In genomic region chr4:37699874-37700481, GRCh38 we compare ENCODE assay signal across 20 cellular contexts. TPM values are rescaled to one million over a fixed set of nuclear protein-coding genes. Genes with fewer than 3 reads are reported as not detected.
A peak's percentile ranks its signal among the peaks of the same experiment; 100 is the strongest.
DNase-seq lines count a peak whose midpoint lies in the region; ATAC-seq, FAIRE-seq and TF ChIP-seq lines count a peak whose summit lies in the region.
"Had no signal": no experiment of that assay in that cellular context is flagged by ENCODE, and none has a peak within 500 bp of the region (broad histone marks: within the 10 kb centered on the region; RNA-seq: fewer than 3 reads in every experiment).

No MANE protein-coding gene starts in this region.

- TF ChIP-seq CTCF in pancreas (IDR thresholded peaks at IDR 0.05), result no peak
- no peak for TF ChIP-seq CTCF in type B pancreatic cell (conservative IDR thresholded peaks at IDR 0.05)
- TF ChIP-seq CTCF in kidney (IDR thresholded peaks at IDR 0.05; ENCODE audit: borderline replicate concordance, extremely low read depth, insufficient read depth), result no peak

- no peak overlapping the region for H3K4me3 Mint-ChIP-seq in type B pancreatic cell
- H3K4me3 Mint-ChIP-seq: CD8-positive, alpha-beta memory T cell had no signal

- H3K9me3 Mint-ChIP-seq in type B pancreatic cell, result peaks cover 5% of the 10 kb centered on the region
- H3K9me3 Mint-ChIP-seq: CD4-positive, CD25-positive, alpha-beta regulatory T cell; CD8-positive, alpha-beta memory T cell had no signal

- peaks cover 19% of the 10 kb centered on the region for H3K4me1 Mint-ChIP-seq in type B pancreatic cell (ENCODE audit: unreplicated experiment)
- H3K4me1 Mint-ChIP-seq: CD4-positive, CD25-positive, alpha-beta regulatory T cell; CD8-positive, alpha-beta memory T cell had no signal

- H3K27me3 ChIP-seq in endocrine pancreas (ENCODE audit: control insufficient read depth, insufficient read depth, low read length) (no peaks in the 10 kb centered on the region), pancreas (no peaks in the 10 kb centered on the region)
- H3K27me3 ChIP-seq: BE2C had no signal

- FAIRE-seq in pancreas (lab: Jason Lieb, UNC), result no peak
- no peak for FAIRE-seq in kidney (lab: Jason Lieb, UNC)
- FAIRE-seq: A204.1, G401.6, GM12891, GM19239 had no signal

- peak overlapping the region; percentile 15 for H3K4me3 ChIP-seq in endocrine pancreas (ENCODE audit: control insufficient read depth, insufficient read depth, low read length)
- no peak overlapping the region for H3K4me3 ChIP-seq in pancreas
- no peak overlapping the region for H3K4me3 ChIP-seq in kidney (ENCODE audit: low read length in 2 of 2)
- H3K4me3 ChIP-seq: GM23248, HAP-1 had no signal

- H3K27ac ChIP-seq in pancreas (no peak overlapping the region), kidney (ENCODE audit: low read depth in 2 of 2, low read length in 2 of 2) (no peak overlapping the region)
- H3K27ac ChIP-seq: GM23248 had no signal

- no peaks in the 10 kb centered on the region for H3K36me3 ChIP-seq in endocrine pancreas (ENCODE audit: control insufficient read depth, insufficient read depth, low read length)
- no peaks in the 10 kb centered on the region for H3K36me3 ChIP-seq in pancreas
- H3K36me3 ChIP-seq in kidney (ENCODE audit: control insufficient read depth in 1 of 2, insufficient read depth in 2 of 2, low read length in 2 of 2), result no peaks in the 10 kb centered on the region
- H3K36me3 ChIP-seq: BE2C, HAP-1 had no signal

- H3K27ac Mint-ChIP-seq in type B pancreatic cell, result peak overlapping the region; percentile 13
- H3K27ac Mint-ChIP-seq: CD4-positive, CD25-positive, alpha-beta regulatory T cell had no signal

- WGBS in pancreas, 2 donors, result 23 to 29% methylated on average over 5 of the region's 5 CpGs

- H3K9me3 ChIP-seq in endocrine pancreas (ENCODE audit: control insufficient read depth, low read length) (no peaks in the 10 kb centered on the region), pancreas (no peaks in the 10 kb centered on the region), kidney (ENCODE audit: control insufficient read depth in 1 of 2, low read length in 2 of 2) (no peaks in the 10 kb centered on the region)
- H3K9me3 ChIP-seq: BE2C, HAP-1 had no signal

- ATAC-seq in pancreas (peak; percentile 78 to 92 (median 84)), HG03432 (IDR thresholded peaks at IDR 0.05; ENCODE audit: unreplicated experiment) (no peak)

- intact Hi-C loops in pancreas (cut with DNase I), result no loop called here
- intact Hi-C loops in kidney (cut with DNase I), result no loop called here

- DNase-seq in NCI-H69 (lab: John Stamatoyannopoulos, UW) (peak; percentile 78), pancreas (no peak), type B pancreatic cell (ENCODE audit: extremely low spot score, unreplicated experiment) (no peak), HUDEP-2 (lab: John Stamatoyannopoulos, UW; ENCODE audit: unreplicated experiment in 76 of 76) (no peak), kidney (no peak)
- DNase-seq: ACHN; BE2C; C1 segment of cervical spinal cord; CD4-positive, CD25-positive, alpha-beta regulatory T cell; CD8-positive, alpha-beta memory T cell; COR-L47; DMS 273 treated with DMSO at 0.1 percent for 48 hours; GM23248 had no signal

- no peaks in the 10 kb centered on the region for H3K27me3 Mint-ChIP-seq in type B pancreatic cell

- no peaks in the 10 kb centered on the region for H3K36me3 Mint-ChIP-seq in type B pancreatic cell
- H3K36me3 Mint-ChIP-seq: CD4-positive, CD25-positive, alpha-beta regulatory T cell; CD8-positive, alpha-beta memory T cell had no signal

- H3K9ac ChIP-seq in endocrine pancreas (ENCODE audit: control insufficient read depth, insufficient read depth, low read length) (no peak overlapping the region), kidney (ENCODE audit: low read length in 2 of 2) (no peak overlapping the region)
- H3K9ac ChIP-seq: GM23248 had no signal

- H3K4me1 ChIP-seq in endocrine pancreas (ENCODE audit: control insufficient read depth, insufficient read depth, low read length), result peaks cover 4% of the 10 kb centered on the region
- H3K4me1 ChIP-seq in pancreas, result no peaks in the 10 kb centered on the region
- peaks cover 0 to 3% of the 10 kb centered on the region in 2 donors for H3K4me1 ChIP-seq in kidney (ENCODE audit: control insufficient read depth in 1 of 2, insufficient read depth in 1 of 2, low read depth in 1 of 2, low read length in 2 of 2)
- H3K4me1 ChIP-seq: HAP-1 had no signal

RNA-seq across cellular contexts. Expression of gene RELL1, which starts 13.8 kb away (rescaled TPM):
- total RNA-seq in pancreas, result 10 to 100 TPM in 2 of 6 donors, 1 to 10 TPM in 4; 3.9 to 17.1 (median 5.0) TPM
- 1 to 10 TPM in 1 of 2 donors, under 1 TPM in 1; 0.38 to 1.4 TPM for polyA plus RNA-seq in pancreas
- total RNA-seq in type B pancreatic cell (ENCODE audit: low replicate concordance), result 31.6 and 45.8 TPM in 2 replicates
- 38.4 TPM for total RNA-seq in kidney
- polyA plus RNA-seq in kidney (ENCODE audit: insufficient read depth, low read depth, low replicate concordance), result 1.4 TPM
